In genomic region chr5:93874080-93874479, GRCh38 we compare ENCODE assay signal across 11 cellular contexts.
DNase-seq lines count a peak whose midpoint lies in the region; ATAC-seq, FAIRE-seq and TF ChIP-seq lines count a peak whose summit lies in the region.
"Had no signal": no experiment of that assay in that cellular context is flagged by ENCODE, and none has a peak within 500 bp of the region (broad histone marks: within the 10 kb centered on the region; RNA-seq: fewer than 3 reads in every experiment).

No MANE protein-coding gene starts in this region.

- TF ChIP-seq CTCF in GM12865 (IDR thresholded peaks at IDR 0.05; ENCODE audit: insufficient read depth, low read depth, low read length, missing control alignments): no peak
- no peak for TF ChIP-seq CTCF in endothelial cell (IDR thresholded peaks at IDR 0.05; ENCODE audit: unreplicated experiment)
- TF ChIP-seq CTCF in adrenal gland (IDR thresholded peaks at IDR 0.05): no peak

- H3K4me3 Mint-ChIP-seq in endothelial cell (ENCODE audit: unreplicated experiment): no peak overlapping the region

- no peaks in the 10 kb centered on the region for H3K36me3 Mint-ChIP-seq in endothelial cell (ENCODE audit: low read depth, unreplicated experiment)

- intact Hi-C loops in adrenal gland (cut with DNase I): no loop called here

- H3K9me3 ChIP-seq in adrenal gland (replicated peaks in 1 of 3): no peaks in the 10 kb centered on the region

- peaks cover 1% of the 10 kb centered on the region for H3K27me3 Mint-ChIP-seq in endothelial cell (ENCODE audit: unreplicated experiment)

- H3K4me3 ChIP-seq in GM12865 (ENCODE audit: low read depth, low read length) (no peak overlapping the region), adrenal gland (no peak overlapping the region)
- H3K4me3 ChIP-seq: SK-N-MC had no signal

- H3K27me3 ChIP-seq in adrenal gland: no peaks in the 10 kb centered on the region
- H3K27me3 ChIP-seq: brain microvascular endothelial cell had no signal

- peak; percentile 57 for ATAC-seq in GM21526 (IDR thresholded peaks at IDR 0.05; ENCODE audit: low FRiP score, unreplicated experiment)
- peak; percentile 85 for ATAC-seq in HG03442 (IDR thresholded peaks at IDR 0.05; ENCODE audit: unreplicated experiment)

- no peaks in the 10 kb centered on the region for H3K36me3 ChIP-seq in adrenal gland (replicated peaks in 1 of 2)
- H3K36me3 ChIP-seq: brain microvascular endothelial cell had no signal

- WGBS in adrenal gland, 4 donors: 49 to 77% (median 69%) methylated on average over 1 of the region's 1 CpG

- H3K4me1 Mint-ChIP-seq in endothelial cell (ENCODE audit: unreplicated experiment): peaks cover 8% of the 10 kb centered on the region

- no peak for TF ChIP-seq POLR2A in adrenal gland (IDR thresholded peaks at IDR 0.05)

- peak; percentile 5 for DNase-seq in GM12865 (ENCODE audit: low read depth)
- DNase-seq in endothelial cell (ENCODE audit: low spot score): no peak
- no peak for DNase-seq in stimulated activated CD4-positive, alpha-beta T cell treated with anti-CD3 and anti-CD28 coated beads, Interleukin-2, amount 100 ng/mL, for 24 hours
- no peak for DNase-seq in adrenal gland
- DNase-seq in SW 1271 (lab: John Stamatoyannopoulos, UW): no peak
- no peak for DNase-seq in HTR-8/SVneo (ENCODE audit: insufficient read length, low spot score)
- DNase-seq: brain microvascular endothelial cell had no signal

- no peak overlapping the region for H3K27ac ChIP-seq in adrenal gland
- H3K27ac ChIP-seq: brain microvascular endothelial cell, SK-N-MC had no signal

- no peak for FAIRE-seq in HTR-8/SVneo (lab: Jason Lieb, UNC)
- FAIRE-seq: islet of Langerhans had no signal

- H3K9me3 Mint-ChIP-seq in endothelial cell (ENCODE audit: unreplicated experiment): no peaks in the 10 kb centered on the region

- peak overlapping the region; percentile 12 for H3K27ac Mint-ChIP-seq in endothelial cell (ENCODE audit: unreplicated experiment)

- H3K4me1 ChIP-seq in adrenal gland (replicated peaks in 1 of 2): no peaks in the 10 kb centered on the region
